In the genomic region with DNA sequence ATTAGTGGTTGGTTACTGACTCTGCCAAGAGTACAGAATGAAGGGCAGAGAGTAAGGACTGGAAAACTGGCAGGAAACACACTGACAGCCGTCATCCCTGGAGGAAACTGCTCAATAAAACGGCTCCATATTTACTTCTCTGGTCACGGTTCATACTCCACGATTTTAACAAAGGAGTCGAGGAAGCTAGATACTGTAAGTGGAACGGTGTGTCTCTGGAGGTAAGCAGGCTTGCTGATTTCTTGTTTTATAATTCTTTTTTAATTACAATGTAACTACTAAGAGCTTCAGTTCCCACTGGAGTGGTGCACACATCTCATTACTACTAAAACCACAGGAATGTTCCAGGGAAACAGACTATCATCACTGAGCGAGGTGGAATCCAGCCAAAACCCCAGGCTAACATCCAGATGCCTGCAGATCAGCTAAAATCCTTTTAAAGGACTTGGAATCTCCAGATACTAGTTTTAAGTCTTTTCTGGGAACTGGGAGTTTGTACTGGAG, we compare ENCODE assay signal across 8 cellular contexts. TPM values are rescaled to one million over a fixed set of nuclear protein-coding genes. Genes with fewer than 3 reads are reported as not detected.
A peak's percentile ranks its signal among the peaks of the same experiment; 100 is the strongest.
DNase-seq lines count a peak whose midpoint lies in the region; ATAC-seq and TF ChIP-seq lines count a peak whose summit lies in the region.

No MANE protein-coding gene starts in this region.

- H3K27me3 Mint-ChIP-seq in CD14-positive monocyte (ENCODE audit: low read depth in 3 of 3): peaks cover 0 to 3% (median 1%) of the 10 kb centered on the region in 3 donors

- H3K4me3 ChIP-seq in SJSA1 (no peak overlapping the region), prostate gland (no peak overlapping the region)

- no peak for TF ChIP-seq POLR2A in prostate gland (IDR thresholded peaks at IDR 0.05)

- H3K27me3 ChIP-seq in SJSA1 (replicated peaks) (no peaks in the 10 kb centered on the region), prostate gland (replicated peaks; ENCODE audit: insufficient read depth) (no peaks in the 10 kb centered on the region)

- H3K4me1 Mint-ChIP-seq in CD14-positive monocyte: peaks cover 28% of the 10 kb centered on the region

- no peaks in the 10 kb centered on the region for H3K9me3 ChIP-seq in SJSA1 (replicated peaks)
- no peaks in the 10 kb centered on the region for H3K9me3 ChIP-seq in prostate gland

- no peaks in the 10 kb centered on the region for H3K9me3 Mint-ChIP-seq in CD14-positive monocyte

- TF ChIP-seq CTCF in prostate gland (IDR thresholded peaks at IDR 0.05) (no peak), CD14-positive monocyte (IDR thresholded peaks at IDR 0.05) (no peak)

- H3K36me3 Mint-ChIP-seq in CD14-positive monocyte: peaks cover 43 to 57% of the 10 kb centered on the region in 2 donors

- H3K4me3 Mint-ChIP-seq in CD14-positive monocyte: no peak overlapping the region

- ATAC-seq in GM18868 (IDR thresholded peaks at IDR 0.05; ENCODE audit: unreplicated experiment) (no peak), HG02623 (IDR thresholded peaks at IDR 0.05; ENCODE audit: unreplicated experiment) (no peak)

- no peak overlapping the region for H3K27ac Mint-ChIP-seq in CD14-positive monocyte

- DNase-seq in DMS 273 treated with DMSO at 0.1 percent for 48 hours (lab: John Stamatoyannopoulos, UW) (peak; percentile 11), SJSA1 (ENCODE audit: low read depth in 1 of 2, low spot score in 2 of 2) (peak; percentile 80 to 85), fibroblast of the conjunctiva (ENCODE audit: low read depth) (peak; percentile 91), prostate gland (ENCODE audit: low spot score) (peak; percentile 76), CD14-positive monocyte (ENCODE audit: low spot score) (no peak), HUDEP-2 (lab: John Stamatoyannopoulos, UW; ENCODE audit: unreplicated experiment in 76 of 76) (no peak)

- H3K4me1 ChIP-seq in SJSA1 (replicated peaks) (peaks cover 15% of the 10 kb centered on the region), prostate gland (replicated peaks) (peaks cover 21% of the 10 kb centered on the region)

- intact Hi-C loops in prostate gland (cut with DNase I): loop anchor here (5.0 kb wide), 1 partner anchor 112 kb away; no protein-coding TSS in a partner anchor
- intact Hi-C loops in CD14-positive monocyte (cut with micrococcal nuclease): loop anchor here (5.0 to 10.0 kb wide), 3 partner anchors 62 to 107 kb away; no protein-coding TSS in a partner anchor

- 7% methylated on average over 7 of the region's 7 CpGs for WGBS in prostate gland

- H3K27ac ChIP-seq in SJSA1 (peak overlapping the region; percentile 62), prostate gland (peak overlapping the region; percentile 90)

- H3K36me3 ChIP-seq in SJSA1 (peaks cover 32% of the 10 kb centered on the region), prostate gland (peaks cover 0 to 11% of the 10 kb centered on the region in 2 donors)

RNA-seq across cellular contexts. Expression of a gene that starts 17.8 kb away (rescaled TPM):
- total RNA-seq in SJSA1 (2014; rRNA removed; shearing (Covaris generic)): not detected in 2 replicates
- 1,000 to 10,000 TPM in 1 of 2 donors, 100 to 1,000 TPM in 1; 119 to 2,127 TPM for total RNA-seq in prostate gland
- 1 to 10 TPM; 8.0 to 9.9 TPM for polyA plus RNA-seq in CD14-positive monocyte

RNA-seq across cellular contexts. Expression of a gene that starts 37.0 kb away (rescaled TPM):
- total RNA-seq in SJSA1 (2014; rRNA removed; shearing (Covaris generic)): not detected in 2 replicates
- 10 to 100 TPM; 30.4 to 56.1 TPM for total RNA-seq in prostate gland
- under 1 TPM; 0.75 to 0.79 TPM for polyA plus RNA-seq in CD14-positive monocyte

RNA-seq across cellular contexts. Expression of a gene that starts 50.1 kb away (rescaled TPM):
- 6.3 and 8.3 TPM in 2 replicates for total RNA-seq in SJSA1 (2014; rRNA removed; shearing (Covaris generic))
- 10 to 100 TPM; 13.6 to 14.7 TPM for total RNA-seq in prostate gland
- polyA plus RNA-seq in CD14-positive monocyte: 1 to 10 TPM; 3.2 to 6.1 TPM

RNA-seq across cellular contexts. Expression of a gene that starts 50.2 kb away (rescaled TPM):
- total RNA-seq in SJSA1 (2014; rRNA removed; shearing (Covaris generic)): 24.2 and 34.3 TPM in 2 replicates
- total RNA-seq in prostate gland: 10 to 100 TPM; 33.0 to 34.0 TPM
- 10 to 100 TPM; 23.8 to 27.4 TPM for polyA plus RNA-seq in CD14-positive monocyte

RNA-seq across cellular contexts. Expression of a gene that starts 55.1 kb away (rescaled TPM):
- 5.1 and 10.8 TPM in 2 replicates for total RNA-seq in SJSA1 (2014; rRNA removed; shearing (Covaris generic))
- total RNA-seq in prostate gland: 10 to 100 TPM; 39.2 to 72.9 TPM
- polyA plus RNA-seq in CD14-positive monocyte: 1 to 10 TPM; 6.2 to 8.8 TPM

Comparison
In these comparisons a context has a peak if more than half of its experiments do, and no peak if none do; other contexts are left out.
1. DNase-seq: peak in DMS 273 treated with DMSO at 0.1 percent for 48 hours (single experiment), SJSA1 (2 of 2), fibroblast of the conjunctiva (single experiment) and prostate gland (single experiment); none in CD14-positive monocyte (single experiment) and HUDEP-2 (0 of 76).
2. RNA of a gene that starts 17.8 kb away (total RNA-seq): 119 to 2,127 TPM in prostate gland; not detected in SJSA1; every median in the first group is over 100 times any median in the second.
3. RNA of a gene that starts 37.0 kb away (total RNA-seq): 30.4 to 56.1 TPM in prostate gland; not detected in SJSA1; every median in the first group is over 10 times any median in the second.